ENCODE assay signal across 11 cellular contexts in genomic region chr5:52771343-52772039, GRCh38. TPM values are rescaled to one million over a fixed set of nuclear protein-coding genes. Genes with fewer than 3 reads are reported as not detected.
DNase-seq lines count a peak whose midpoint lies in the region; ATAC-seq and TF ChIP-seq lines count a peak whose summit lies in the region.
"Had no signal": no experiment of that assay in that cellular context is flagged by ENCODE, and none has a peak within 500 bp of the region (broad histone marks: within the 10 kb centered on the region; RNA-seq: fewer than 3 reads in every experiment).

No MANE protein-coding gene starts in this region.

- no peaks in the 10 kb centered on the region for H3K9me3 ChIP-seq in CD4-positive, alpha-beta T cell (ENCODE audit: control insufficient read depth, low read length)
- no peaks in the 10 kb centered on the region for H3K9me3 ChIP-seq in smooth muscle cell (replicated peaks; ENCODE audit: low read depth)
- H3K9me3 ChIP-seq: BE2C had no signal

- no peak overlapping the region for H2AFZ ChIP-seq in smooth muscle cell (ENCODE audit: low read depth)

- peak overlapping the region; percentile 7 for H3K27ac Mint-ChIP-seq in CD4-positive, alpha-beta T cell
- no peak overlapping the region for H3K27ac Mint-ChIP-seq in WTC11

- CTCF ChIA-PET in CD4-positive, alpha-beta T cell (lab: Charles Lee) = no interaction called here
- CTCF ChIA-PET in WTC11 (lab: Charles Lee) = no interaction called here

- in situ Hi-C loops in brain microvascular endothelial cell (cut with HindIII; ENCODE audit: low pct_ligation_motif_present, low sequenced_read_pairs) = no loop called here

- no peaks in the 10 kb centered on the region for H3K79me2 ChIP-seq in smooth muscle cell (ENCODE audit: low read depth)

- POLR2A ChIA-PET in CD4-positive, alpha-beta T cell (lab: Charles Lee) = no interaction called here
- POLR2A ChIA-PET in WTC11 (lab: Charles Lee) = no interaction called here

- TF ChIP-seq CTCF in CD4-positive, alpha-beta T cell (IDR thresholded peaks at IDR 0.05) = no peak
- TF ChIP-seq CTCF in WTC11 (IDR thresholded peaks at IDR 0.05) = no peak
- TF ChIP-seq CTCF in smooth muscle cell (IDR thresholded peaks at IDR 0.05; ENCODE audit: borderline replicate concordance, insufficient read depth, poor library complexity, severe bottlenecking) = no peak
- TF ChIP-seq CTCF in brain microvascular endothelial cell (IDR thresholded peaks at IDR 0.05; ENCODE audit: low read depth, low read length, missing control alignments) = no peak

- intact Hi-C loops in CD4-positive, alpha-beta T cell (cut with DNase I, micrococcal nuclease) = no loop called here

- no peaks in the 10 kb centered on the region for H3K36me3 ChIP-seq in smooth muscle cell (ENCODE audit: low read depth)
- no peaks in the 10 kb centered on the region for H3K36me3 ChIP-seq in brain microvascular endothelial cell (replicated peaks)
- H3K36me3 ChIP-seq: BE2C had no signal

- H3K27me3 ChIP-seq in CD4-positive, alpha-beta T cell (ENCODE audit: control insufficient read depth, insufficient read depth, low read length) = no peaks in the 10 kb centered on the region
- H3K27me3 ChIP-seq in smooth muscle cell (ENCODE audit: low read depth) (no peaks in the 10 kb centered on the region), brain microvascular endothelial cell (replicated peaks) (no peaks in the 10 kb centered on the region)
- H3K27me3 ChIP-seq: BE2C had no signal

- peaks cover 4% of the 10 kb centered on the region for H3K27me3 Mint-ChIP-seq in CD4-positive, alpha-beta T cell
- no peaks in the 10 kb centered on the region for H3K27me3 Mint-ChIP-seq in WTC11 (ENCODE audit: low read depth)

- peak overlapping the region; percentile 5 for H3K4me3 Mint-ChIP-seq in CD4-positive, alpha-beta T cell
- H3K4me3 Mint-ChIP-seq in WTC11 = no peak overlapping the region

- no peak for ATAC-seq in CD4-positive, alpha-beta T cell (ENCODE audit: poor library complexity)
- ATAC-seq in GM19397 (IDR thresholded peaks at IDR 0.05; ENCODE audit: unreplicated experiment) (peak; percentile 92), HG03095 (IDR thresholded peaks at IDR 0.05; ENCODE audit: unreplicated experiment) (peak; percentile 96), WTC11 (no peak)

- peaks cover 37% of the 10 kb centered on the region for H3K4me1 Mint-ChIP-seq in CD4-positive, alpha-beta T cell (ENCODE audit: low read depth)
- H3K4me1 Mint-ChIP-seq in WTC11 = peaks cover 18% of the 10 kb centered on the region

- H3K4me1 ChIP-seq in smooth muscle cell (ENCODE audit: low read depth) = peaks cover 4% of the 10 kb centered on the region
- H3K4me1 ChIP-seq: BE2C had no signal

- no peak overlapping the region for H3K9ac ChIP-seq in smooth muscle cell (ENCODE audit: low read depth)

- peaks cover 4% of the 10 kb centered on the region for H3F3A ChIP-seq in smooth muscle cell (ENCODE audit: low read depth)

- no peak overlapping the region for H3K4me2 ChIP-seq in smooth muscle cell

- no peaks in the 10 kb centered on the region for H4K20me1 ChIP-seq in smooth muscle cell (ENCODE audit: low read depth)

- WGBS in smooth muscle cell (ENCODE audit: low lambda C conversion rate) = 95% methylated on average over 3 of the region's 3 CpGs

- no peak for DNase-seq in CD4-positive, alpha-beta T cell
- peak; percentile 58 for DNase-seq in activated CD8-positive, alpha-beta memory T cell treated with anti-CD3 and anti-CD28 coated beads, Interleukin-2, amount 50 U/mL, for 48 hours
- DNase-seq in NCI-H1417 treated with DMSO at 0.1 percent for 48 hours (lab: John Stamatoyannopoulos, UW) (no peak), WTC11 (ENCODE audit: low spot score) (no peak), smooth muscle cell (lab: John Stamatoyannopoulos, UW; ENCODE audit: unreplicated experiment) (no peak), brain microvascular endothelial cell (no peak)
- DNase-seq: BE2C had no signal

- no peaks in the 10 kb centered on the region for H3K36me3 Mint-ChIP-seq in CD4-positive, alpha-beta T cell (ENCODE audit: low read depth)
- H3K36me3 Mint-ChIP-seq in WTC11 = no peaks in the 10 kb centered on the region

- no peak overlapping the region for H3K4me3 ChIP-seq in smooth muscle cell
- H3K4me3 ChIP-seq in brain microvascular endothelial cell (ENCODE audit: low read depth, low read length) = no peak overlapping the region

- no peaks in the 10 kb centered on the region for H3K9me3 Mint-ChIP-seq in CD4-positive, alpha-beta T cell
- H3K9me3 Mint-ChIP-seq in WTC11 = no peaks in the 10 kb centered on the region; the same call in 1 of the 2 replicates

- H3K27ac ChIP-seq in CD4-positive, alpha-beta T cell (ENCODE audit: low read depth, low read length) = no peak overlapping the region
- H3K27ac ChIP-seq in smooth muscle cell (ENCODE audit: low read depth) (no peak overlapping the region), brain microvascular endothelial cell (no peak overlapping the region)
- H3K27ac ChIP-seq: HL-60, RWPE1 had no signal

TF ChIP-seq in WTC11, 78 proteins besides CTCF, POLR2A, EP300 and RAD21 (continues in another document):
- TF ChIP-seq MLX (CRISPR knock-in tag; IDR thresholded peaks at IDR 0.05) (no peak), TEAD4 (CRISPR knock-in tag; IDR thresholded peaks at IDR 0.05) (no peak), CDX4 (CRISPR knock-in tag; IDR thresholded peaks at IDR 0.05; ENCODE audit: borderline replicate concordance) (no peak), USF2 (CRISPR knock-in tag; IDR thresholded peaks at IDR 0.05) (no peak), NFE2L1 (CRISPR knock-in tag; IDR thresholded peaks at IDR 0.05) (no peak), HMGXB4 (CRISPR knock-in tag; IDR thresholded peaks at IDR 0.05) (no peak), ZSCAN18 (CRISPR knock-in tag; IDR thresholded peaks at IDR 0.05) (no peak), KAT7 (CRISPR knock-in tag; IDR thresholded peaks at IDR 0.05; ENCODE audit: borderline replicate concordance) (no peak)

RNA-seq across cellular contexts. Expression of gene ITGA1, which starts 16.2 kb away (rescaled TPM):
- total RNA-seq in CD4-positive, alpha-beta T cell = 1 to 10 TPM in 1 of 2 experiments, under 1 TPM in 1; 0.74 to 1.3 TPM
- total RNA-seq in WTC11 (2021) (4.1 to 6.5 TPM (median 4.6 TPM) in 3 replicates), smooth muscle cell (202 and 250 TPM in 2 replicates)
- polyA plus RNA-seq in smooth muscle cell = 62.6 and 85.2 TPM in 2 replicates

RNA-seq across cellular contexts. Expression of gene PELO, which starts 16.2 kb away (rescaled TPM):
- 1 to 10 TPM; 4.3 to 4.5 TPM for total RNA-seq in CD4-positive, alpha-beta T cell
- 13.6 to 18.7 TPM (median 17.8 TPM) in 3 replicates for total RNA-seq in WTC11 (2021)
- total RNA-seq in smooth muscle cell = 37.0 and 41.3 TPM in 2 replicates
- polyA plus RNA-seq in smooth muscle cell = 66.1 and 88.2 TPM in 2 replicates

Comparison
In these comparisons a context has a peak if more than half of its experiments do, and no peak if none do; other contexts are left out.
1. ATAC-seq: peak in GM19397 (single experiment) and HG03095 (single experiment); none in CD4-positive, alpha-beta T cell (single experiment) and WTC11 (single experiment).
2. RNA of gene ITGA1, which starts 16.2 kb away (total RNA-seq): 202 to 250 TPM in smooth muscle cell; 4.1 to 6.5 TPM in WTC11 and 0.74 to 1.3 TPM in CD4-positive, alpha-beta T cell; every median in the first group is over 10 times any median in the second.